ENCODE assay signal across 1 cellular context in genomic region chr15:98671060-98672008, GRCh38.
A peak's percentile ranks its signal among the peaks of the same experiment; 100 is the strongest.
TF ChIP-seq lines count a peak whose summit lies in the region.

No MANE protein-coding gene starts in this region.

TF ChIP-seq in GM23338, 12 proteins besides CTCF, POLR2A, EP300 and RAD21 (continued from another document):
- TF ChIP-seq ZNF462 (CRISPR knock-in tag; IDR thresholded peaks at IDR 0.05) (no peak), JUNB (IDR thresholded peaks at IDR 0.05; ENCODE audit: unreplicated experiment) (no peak), POLR2AphosphoS5 (IDR thresholded peaks at IDR 0.05; ENCODE audit: low read depth) (peak; percentile 34; the same call in 1 of the 2 replicates), ETS1 (IDR thresholded peaks at IDR 0.05) (0 out of 2 replicates have a peak, but pooled peaks have one; percentile 20), ZNF114 (CRISPR knock-in tag; IDR thresholded peaks at IDR 0.05) (no peak)
